Comparison of ENCODE assay signal across 9 cellular contexts in the genomic region with DNA sequence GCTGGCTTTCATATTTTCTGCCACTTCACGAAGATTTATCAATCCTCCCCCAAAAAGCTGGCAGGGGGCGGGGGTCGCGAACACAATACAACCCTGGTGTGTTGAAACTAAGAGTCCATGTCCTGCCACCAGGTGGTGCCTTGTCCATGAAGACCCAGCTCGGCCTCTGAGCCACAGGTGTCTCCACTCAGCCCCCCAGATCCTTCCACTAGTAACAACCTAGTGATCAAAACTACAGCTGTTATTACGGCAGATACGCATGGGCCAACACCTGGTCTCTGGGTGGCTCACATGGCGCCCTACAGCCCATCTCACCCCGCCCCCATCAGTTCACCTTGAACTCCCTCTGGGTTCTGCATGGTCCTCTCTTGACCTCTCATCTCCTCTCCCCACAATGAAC. TPM values are rescaled to one million over a fixed set of nuclear protein-coding genes. Genes with fewer than 3 reads are reported as not detected.
DNase-seq lines count a peak whose midpoint lies in the region; ATAC-seq and TF ChIP-seq lines count a peak whose summit lies in the region.
"Had no signal": no experiment of that assay in that cellular context is flagged by ENCODE, and none has a peak within 500 bp of the region (broad histone marks: within the 10 kb centered on the region; RNA-seq: fewer than 3 reads in every experiment).

No MANE protein-coding gene starts in this region.

- TF ChIP-seq CTCF in CD8-positive, alpha-beta T cell (IDR thresholded peaks at IDR 0.05): no peak
- peak in 2 of 3 experiments; percentile 6 to 7 for TF ChIP-seq CTCF in esophagus muscularis mucosa (IDR thresholded peaks at IDR 0.05)
- TF ChIP-seq CTCF in thyroid gland (IDR thresholded peaks at IDR 0.05): no peak

- no peak overlapping the region for H3K27ac ChIP-seq in CD8-positive, alpha-beta T cell (ENCODE audit: low read depth, low read length)
- no peak overlapping the region for H3K27ac ChIP-seq in esophagus muscularis mucosa (replicated peaks in 1 of 4)
- H3K27ac ChIP-seq in thyroid gland: no peak overlapping the region
- H3K27ac ChIP-seq: heart right ventricle had no signal

- peak in 1 of 7 experiments; percentile 17 for DNase-seq in CD8-positive, alpha-beta T cell
- DNase-seq in esophagus muscularis mucosa (ENCODE audit: extremely low spot score): no peak
- no peak for DNase-seq in NCI-H345 (lab: John Stamatoyannopoulos, UW)
- DNase-seq in thyroid gland: no peak
- DNase-seq in stimulated activated CD4-positive, alpha-beta T cell treated with anti-CD3 and anti-CD28 coated beads, Interleukin-15, amount 100 ng/mL, for 24 hours: no peak
- DNase-seq: heart right ventricle had no signal

- peaks cover 2% of the 10 kb centered on the region for H3K36me3 Mint-ChIP-seq in CD8-positive, alpha-beta T cell

- peaks cover 86% of the 10 kb centered on the region for H3K4me1 Mint-ChIP-seq in CD8-positive, alpha-beta T cell (ENCODE audit: low read depth)

- no peaks in the 10 kb centered on the region for H3K27me3 Mint-ChIP-seq in CD8-positive, alpha-beta T cell (ENCODE audit: low read depth)

- TF ChIP-seq EP300 in esophagus muscularis mucosa (IDR thresholded peaks at IDR 0.05): no peak

- intact Hi-C loops in CD8-positive, alpha-beta T cell (cut with DNase I, micrococcal nuclease): loop anchor here (1.0 to 10.0 kb wide), 5 partner anchors 17 to 199 kb away; no protein-coding TSS in a partner anchor
- intact Hi-C loops in esophagus muscularis mucosa (cut with DNase I): loop anchor here (5.0 kb wide), 1 partner anchor 71 kb away; no protein-coding TSS in a partner anchor
- intact Hi-C loops in thyroid gland (cut with DNase I): no loop called here

- POLR2A ChIA-PET in CD8-positive, alpha-beta T cell (lab: Charles Lee): interaction anchor here (1.1 to 1.2 kb wide), 4 partner anchors 12 to 199 kb away, joined by 3 to 6 read pairs (median 4); a partner anchor contains a TSS

- peak overlapping the region; percentile 30 for H3K4me3 Mint-ChIP-seq in CD8-positive, alpha-beta T cell

- peaks cover 58% of the 10 kb centered on the region for H3K4me1 ChIP-seq in CD8-positive, alpha-beta T cell (ENCODE audit: insufficient read depth, low read length)
- H3K4me1 ChIP-seq in esophagus muscularis mucosa (peaks cover 41 to 74% (median 64%) of the 10 kb centered on the region in 4 donors), thyroid gland (peaks cover 6 to 23% of the 10 kb centered on the region in 2 donors)

- H3K27me3 ChIP-seq in CD8-positive, alpha-beta T cell (ENCODE audit: insufficient read depth, low read length): no peaks in the 10 kb centered on the region
- no peaks in the 10 kb centered on the region for H3K27me3 ChIP-seq in esophagus muscularis mucosa
- H3K27me3 ChIP-seq in thyroid gland: no peaks in the 10 kb centered on the region
- H3K27me3 ChIP-seq: heart right ventricle had no signal

- WGBS in esophagus muscularis mucosa: 77% methylated on average over 9 of the region's 9 CpGs
- 83 to 87% methylated on average over 9 of the region's 9 CpGs for WGBS in thyroid gland, 2 donors

- TF ChIP-seq POLR2A in esophagus muscularis mucosa (IDR thresholded peaks at IDR 0.05; ENCODE audit: low read depth) (no peak), thyroid gland (IDR thresholded peaks at IDR 0.05) (no peak)

- H3K9me3 ChIP-seq in CD8-positive, alpha-beta T cell (ENCODE audit: low read length): no peaks in the 10 kb centered on the region
- no peaks in the 10 kb centered on the region for H3K9me3 ChIP-seq in esophagus muscularis mucosa
- H3K9me3 ChIP-seq in thyroid gland: no peaks in the 10 kb centered on the region
- H3K9me3 ChIP-seq: heart right ventricle had no signal

- H3K4me3 ChIP-seq in CD8-positive, alpha-beta T cell (ENCODE audit: low read depth, low read length): no peak overlapping the region
- no peak overlapping the region for H3K4me3 ChIP-seq in esophagus muscularis mucosa
- no peak overlapping the region for H3K4me3 ChIP-seq in thyroid gland (replicated peaks in 1 of 3)
- H3K4me3 ChIP-seq: heart right ventricle had no signal

- CTCF ChIA-PET in CD8-positive, alpha-beta T cell (lab: Charles Lee): interaction anchor here (0.6 to 4.2 kb wide), 22 partner anchors 10 to 321 kb away, joined by 3 to 31 read pairs (median 5); a partner anchor contains a TSS

- H3K27ac Mint-ChIP-seq in CD8-positive, alpha-beta T cell: no peak overlapping the region

- peak; percentile 10 for ATAC-seq in CD8-positive, alpha-beta T cell
- ATAC-seq in GM19043 (IDR thresholded peaks at IDR 0.05; ENCODE audit: low read depth, unreplicated experiment): peak; percentile 23
- peak; percentile 19 for ATAC-seq in HG03520 (IDR thresholded peaks at IDR 0.05; ENCODE audit: unreplicated experiment)
- ATAC-seq in GM21576 (IDR thresholded peaks at IDR 0.05; ENCODE audit: unreplicated experiment): no peak

- H3K36me3 ChIP-seq in CD8-positive, alpha-beta T cell (ENCODE audit: insufficient read depth, low read length): no peaks in the 10 kb centered on the region
- H3K36me3 ChIP-seq in esophagus muscularis mucosa: no peaks in the 10 kb centered on the region
- no peaks in the 10 kb centered on the region for H3K36me3 ChIP-seq in thyroid gland
- H3K36me3 ChIP-seq: heart right ventricle had no signal

- H3K9me3 Mint-ChIP-seq in CD8-positive, alpha-beta T cell: no peaks in the 10 kb centered on the region

RNA-seq across cellular contexts. Expression of a gene that starts 27.7 kb away (rescaled TPM):
- total RNA-seq in CD8-positive, alpha-beta T cell: 100 to 1,000 TPM; 301 to 317 TPM
- total RNA-seq in esophagus muscularis mucosa (10 to 100 TPM; 67.9 to 84.7 (median 73.3) TPM), thyroid gland (10 to 100 TPM; 57.9 to 93.6 (median 85.5) TPM)

RNA-seq across cellular contexts. Expression of a gene that starts 53.8 kb away (rescaled TPM):
- total RNA-seq in CD8-positive, alpha-beta T cell: not detected
- total RNA-seq in esophagus muscularis mucosa: not detected
- not detected for total RNA-seq in thyroid gland
- total RNA-seq: heart right ventricle had no signal

Comparison
In these comparisons a context has a peak if more than half of its experiments do, and no peak if none do; other contexts are left out.
1. CTCF ChIP-seq: peak in esophagus muscularis mucosa (2 of 3); none in CD8-positive, alpha-beta T cell (single experiment) and thyroid gland (0 of 6).